ENCODE assay signal across 8 cellular contexts in the genomic region with DNA sequence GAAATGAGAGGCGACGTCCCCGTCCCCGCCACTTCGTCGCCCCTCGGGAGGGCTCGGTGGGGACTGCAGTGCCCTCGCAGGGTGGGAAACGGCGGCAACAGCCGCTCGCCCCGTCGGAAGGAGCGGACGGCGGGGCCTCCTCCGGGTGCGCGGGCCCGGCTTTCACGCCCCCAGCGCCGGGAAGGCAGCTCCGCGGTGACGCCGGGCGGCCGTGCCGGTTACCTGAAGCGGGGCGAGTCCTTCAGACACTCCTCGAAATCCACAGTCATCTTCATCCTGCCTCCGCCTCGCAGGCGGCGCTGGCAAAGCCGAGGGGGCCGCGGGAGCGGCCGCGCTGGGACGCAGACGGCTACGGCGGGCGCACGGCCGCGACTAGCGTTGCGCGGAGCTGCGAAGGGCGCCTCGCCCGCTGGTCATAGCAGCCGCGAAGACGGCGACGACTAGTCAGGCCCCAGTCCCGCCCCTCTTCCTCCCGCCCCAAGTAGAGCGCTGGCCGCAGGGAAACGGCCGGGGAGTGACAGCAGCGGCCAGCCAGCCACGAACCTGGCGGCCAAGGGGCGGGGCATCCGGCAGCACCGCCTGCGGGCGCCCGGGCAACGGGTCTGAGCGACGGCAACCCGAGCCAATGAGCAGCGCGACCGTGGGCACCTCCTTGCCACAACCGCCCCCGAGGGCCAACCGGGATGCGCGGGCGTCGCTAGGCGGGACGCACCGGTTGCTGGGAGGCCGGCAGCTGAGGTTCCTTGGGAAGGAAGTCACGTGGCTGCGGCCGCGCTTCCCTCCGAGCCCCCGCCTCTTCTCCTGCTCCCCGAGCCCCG. TPM values are rescaled to one million over a fixed set of nuclear protein-coding genes. Genes with fewer than 3 reads are reported as not detected.
DNase-seq lines count a peak whose midpoint lies in the region; ATAC-seq and TF ChIP-seq lines count a peak whose summit lies in the region.

Gene ACAP2 (minus strand): TSS at position 448 of the 818 bp plus-strand sequence. CDS start 173 bp downstream, at position 275.

- H3K4me3 ChIP-seq in BJ (ENCODE audit: low read depth, low read length) (peak within 1 kb of the TSS; percentile 91), coronary artery (peak within 1 kb of the TSS; percentile 78)

- no peaks in the 10 kb centered on the region for H3K27me3 Mint-ChIP-seq in activated CD4-positive, alpha-beta T cell treated with anti-CD3 and anti-CD28 coated beads, Interleukin-2, amount 10 ng/mL, durations not matched to agents 24 days and 14 days

- POLR2A ChIA-PET in BJ (lab: Charles Lee) = interaction anchor here (0.7 to 1.1 kb wide), 3 partner anchors 77 to 989 kb away, joined by 3 to 6 read pairs (median 4); partner anchors contain the start of genes PPP1R2 and UBXN7

- no peaks in the 10 kb centered on the region for H3K36me3 Mint-ChIP-seq in activated CD4-positive, alpha-beta T cell treated with anti-CD3 and anti-CD28 coated beads, Interleukin-2, amount 10 ng/mL, durations not matched to agents 24 days and 14 days (ENCODE audit: low read depth)

- peak within 1 kb of the TSS; percentile 97 for H3K4me3 Mint-ChIP-seq in activated CD4-positive, alpha-beta T cell treated with anti-CD3 and anti-CD28 coated beads, Interleukin-2, amount 10 ng/mL, durations not matched to agents 24 days and 14 days

- H3K4me1 Mint-ChIP-seq in activated CD4-positive, alpha-beta T cell treated with anti-CD3 and anti-CD28 coated beads, Interleukin-2, amount 10 ng/mL, durations not matched to agents 24 days and 14 days = peaks cover 39% of the 10 kb centered on the region

- TF ChIP-seq CTCF in BJ (IDR thresholded peaks at IDR 0.05; ENCODE audit: insufficient read depth, low read depth, low read length) (no peak), coronary artery (IDR thresholded peaks at IDR 0.05) (no peak)

- peak; percentile 97 for DNase-seq in BJ (ENCODE audit: low read depth)
- DNase-seq in NCI-H526 treated with DMSO at 0.1 percent for 48 hours (lab: John Stamatoyannopoulos, UW) = peak; percentile 99
- peak; percentile 100 for DNase-seq in activated CD4-positive, alpha-beta T cell treated with anti-CD3 and anti-CD28 coated beads, Interleukin-2, amount 10 ng/mL, durations not matched to agents 24 days and 14 days
- DNase-seq in coronary artery (ENCODE audit: low spot score) = peak; percentile 100
- peak; percentile 99 to 100 for DNase-seq in left colon
- peak; percentile 99 for DNase-seq in stimulated activated CD4-positive, alpha-beta T cell treated with anti-CD3 and anti-CD28 coated beads, Interleukin-1b, Interleukin-23, amount 100 ng/mL, for 48 hours

- intact Hi-C loops in activated CD4-positive, alpha-beta T cell treated with anti-CD3 and anti-CD28 coated beads, Interleukin-2, amount 10 ng/mL, durations not matched to agents 24 days and 14 days (cut with micrococcal nuclease) = loop anchor here (1.0 to 10.0 kb wide), 9 partner anchors 26 to 990 kb away; partner anchors contain the start of genes FAM43A, LSG1, UBXN7 and XXYLT1
- intact Hi-C loops in left colon (cut with DNase I, micrococcal nuclease) = no loop called here

- H3K27ac ChIP-seq in coronary artery = peak within 1 kb of the TSS; percentile 71 to 88

- ATAC-seq in GM19324 (IDR thresholded peaks at IDR 0.05; ENCODE audit: low FRiP score, unreplicated experiment) = peak; percentile 96
- ATAC-seq in HG03469 (IDR thresholded peaks at IDR 0.05; ENCODE audit: unreplicated experiment) = peak; percentile 85
- ATAC-seq in left colon = peak; percentile 90

- no peaks in the 10 kb centered on the region for H3K27me3 ChIP-seq in BJ (ENCODE audit: control insufficient read depth, insufficient read depth, low read length)

- CTCF ChIA-PET in BJ (lab: Yijun Ruan, JAX) = interaction anchor here (1.2 to 1.9 kb wide), 3 partner anchors 8 to 172 kb away, joined by 3 to 8 read pairs (median 5); partner anchors contain the start of gene XXYLT1

- H3K27ac Mint-ChIP-seq in activated CD4-positive, alpha-beta T cell treated with anti-CD3 and anti-CD28 coated beads, Interleukin-2, amount 10 ng/mL, durations not matched to agents 24 days and 14 days = peak within 1 kb of the TSS; percentile 91

- no peaks in the 10 kb centered on the region for H3K36me3 ChIP-seq in BJ (ENCODE audit: control insufficient read depth, insufficient read depth, low read length)

- H3K9me3 Mint-ChIP-seq in activated CD4-positive, alpha-beta T cell treated with anti-CD3 and anti-CD28 coated beads, Interleukin-2, amount 10 ng/mL, durations not matched to agents 24 days and 14 days = no peaks in the 10 kb centered on the region

RNA-seq across cellular contexts. Expression of gene ACAP2, which starts in this region (rescaled TPM):
- 12.5 and 28.7 TPM in 2 replicates for polyA plus RNA-seq in BJ (2011; rRNA removed)
- polyA minus RNA-seq in BJ (2011; rRNA and poly(A)+ RNA removed) = 30.6 and 34.1 TPM in 2 replicates
- total RNA-seq in activated CD4-positive, alpha-beta T cell treated with anti-CD3 and anti-CD28 coated beads, Interleukin-2, amount 10 ng/mL, durations not matched to agents 24 days and 14 days = 39.1 and 40.0 TPM in 2 replicates
- total RNA-seq in left colon = 10 to 100 TPM; 63.5 to 67.9 TPM

Comparison
In these comparisons a context has a peak if more than half of its experiments do, and no peak if none do; other contexts are left out.
1. Peak in every context shown above with its lines: DNase-seq, ATAC-seq, H3K4me3 ChIP-seq and H3K27ac ChIP-seq.